In the genomic region with DNA sequence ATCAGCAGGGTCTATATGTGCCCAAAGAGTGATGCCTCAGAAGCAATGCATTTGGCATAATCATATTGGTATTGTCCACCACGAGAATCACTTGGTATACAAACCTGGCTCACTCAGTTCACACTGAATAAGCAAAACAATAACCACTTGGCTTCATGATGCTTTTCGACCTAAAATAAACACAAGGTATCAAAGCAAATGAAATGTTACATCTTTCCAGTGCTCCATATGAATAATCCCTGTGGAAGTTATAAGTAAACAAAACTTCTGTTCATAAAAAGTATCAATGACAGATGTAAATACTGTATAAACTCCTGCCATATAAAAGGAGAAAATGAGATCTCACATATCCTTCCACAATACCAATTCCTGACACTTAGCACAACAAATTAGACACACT, we compare ENCODE assay signal across 14 cellular contexts. TPM values are rescaled to one million over a fixed set of nuclear protein-coding genes. Genes with fewer than 3 reads are reported as not detected.
A peak's percentile ranks its signal among the peaks of the same experiment; 100 is the strongest.
DNase-seq lines count a peak whose midpoint lies in the region; ATAC-seq and TF ChIP-seq lines count a peak whose summit lies in the region.
"Had no signal": no experiment of that assay in that cellular context is flagged by ENCODE, and none has a peak within 500 bp of the region (broad histone marks: within the 10 kb centered on the region; RNA-seq: fewer than 3 reads in every experiment).

No MANE protein-coding gene starts in this region.

- H3K27me3 Mint-ChIP-seq in activated CD8-positive, alpha-beta T cell treated with anti-CD3 and anti-CD28 coated beads for 36 hours: peaks cover 2% of the 10 kb centered on the region
- no peaks in the 10 kb centered on the region for H3K27me3 Mint-ChIP-seq in activated CD8-positive, alpha-beta T cell treated with anti-CD3 and anti-CD28 coated beads, Interleukin-2, amount 10 ng/mL, durations not matched to agents 7 days and 5 days (ENCODE audit: low read depth)
- no peaks in the 10 kb centered on the region for H3K27me3 Mint-ChIP-seq in Calu3 (ENCODE audit: unreplicated experiment)
- H3K27me3 Mint-ChIP-seq in activated T-helper 2 cell treated with anti-CD3 and anti-CD28 coated beads, Interferon-gamma antibody, Interleukin-2, Interleukin-4, amounts not matched to agents 10 μg/mL and 5 μg/mL and 100 μg/mL, durations not matched to agents 14 hours and 24 hours and 36 hours (ENCODE audit: low read depth): peaks cover 2% of the 10 kb centered on the region

- peaks cover 4% of the 10 kb centered on the region for H3K9me3 Mint-ChIP-seq in activated CD8-positive, alpha-beta T cell treated with anti-CD3 and anti-CD28 coated beads for 36 hours
- H3K9me3 Mint-ChIP-seq in activated CD8-positive, alpha-beta T cell treated with anti-CD3 and anti-CD28 coated beads, Interleukin-2, amount 10 ng/mL, durations not matched to agents 7 days and 5 days (ENCODE audit: insufficient read depth): no peaks in the 10 kb centered on the region
- no peaks in the 10 kb centered on the region for H3K9me3 Mint-ChIP-seq in Calu3 (ENCODE audit: low read depth, unreplicated experiment)
- H3K9me3 Mint-ChIP-seq in activated T-helper 2 cell treated with anti-CD3 and anti-CD28 coated beads, Interferon-gamma antibody, Interleukin-2, Interleukin-4, amounts not matched to agents 10 μg/mL and 5 μg/mL and 100 μg/mL, durations not matched to agents 14 hours and 24 hours and 36 hours: no peaks in the 10 kb centered on the region
- H3K9me3 Mint-ChIP-seq: neural crest cell had no signal

- intact Hi-C loops in activated CD8-positive, alpha-beta T cell treated with anti-CD3 and anti-CD28 coated beads for 36 hours (cut with micrococcal nuclease): loop anchor here (2.0 to 5.0 kb wide), 2 partner anchors 19 to 245 kb away; partner anchors contain the start of gene DNAJC1
- intact Hi-C loops in Calu3 (cut with micrococcal nuclease; ENCODE audit: unreplicated experiment) (loop anchor here (2.0 to 10.0 kb wide), 4 partner anchors 17 to 737 kb away; partner anchors contain the start of gene DNAJC1), Right ventricle myocardium superior (cut with DNase I) (no loop called here)
- intact Hi-C loops in activated T-helper 2 cell treated with anti-CD3 and anti-CD28 coated beads, Interferon-gamma antibody, Interleukin-2, Interleukin-4, amounts not matched to agents 10 μg/mL and 5 μg/mL and 100 μg/mL, durations not matched to agents 14 hours and 24 hours and 36 hours (cut with micrococcal nuclease): loop anchor here (1.0 to 5.0 kb wide), 11 partner anchors 18 to 730 kb away; partner anchors contain the start of gene COMMD3

- no peaks in the 10 kb centered on the region for H3K27me3 ChIP-seq in foreskin keratinocyte

- H3K27ac Mint-ChIP-seq in activated CD8-positive, alpha-beta T cell treated with anti-CD3 and anti-CD28 coated beads for 36 hours: peak overlapping the region; percentile 97
- no peak overlapping the region for H3K27ac Mint-ChIP-seq in activated CD8-positive, alpha-beta T cell treated with anti-CD3 and anti-CD28 coated beads, Interleukin-2, amount 10 ng/mL, durations not matched to agents 7 days and 5 days
- peak overlapping the region; percentile 90 for H3K27ac Mint-ChIP-seq in Calu3 (ENCODE audit: unreplicated experiment)
- H3K27ac Mint-ChIP-seq in activated T-helper 2 cell treated with anti-CD3 and anti-CD28 coated beads, Interferon-gamma antibody, Interleukin-2, Interleukin-4, amounts not matched to agents 10 μg/mL and 5 μg/mL and 100 μg/mL, durations not matched to agents 14 hours and 24 hours and 36 hours: peak overlapping the region; percentile 97

- H3K4me1 ChIP-seq in foreskin keratinocyte: peaks cover 12% of the 10 kb centered on the region

- H3K4me3 Mint-ChIP-seq in activated CD8-positive, alpha-beta T cell treated with anti-CD3 and anti-CD28 coated beads for 36 hours: peak overlapping the region; percentile 63
- no peak overlapping the region for H3K4me3 Mint-ChIP-seq in activated CD8-positive, alpha-beta T cell treated with anti-CD3 and anti-CD28 coated beads, Interleukin-2, amount 10 ng/mL, durations not matched to agents 7 days and 5 days
- no peak overlapping the region for H3K4me3 Mint-ChIP-seq in Calu3 (ENCODE audit: low read depth, unreplicated experiment)
- H3K4me3 Mint-ChIP-seq in activated T-helper 2 cell treated with anti-CD3 and anti-CD28 coated beads, Interferon-gamma antibody, Interleukin-2, Interleukin-4, amounts not matched to agents 10 μg/mL and 5 μg/mL and 100 μg/mL, durations not matched to agents 14 hours and 24 hours and 36 hours (ENCODE audit: low read depth): no peak overlapping the region
- H3K4me3 Mint-ChIP-seq: neural crest cell had no signal

- no TSS peak for BruUV-seq in Calu3 (replicated peaks; lab: Mats Ljungman, UMichigan)

- no peak for DNase-seq in activated CD8-positive, alpha-beta T cell treated with anti-CD3 and anti-CD28 coated beads for 36 hours
- DNase-seq in activated CD8-positive, alpha-beta T cell treated with anti-CD3 and anti-CD28 coated beads, Interleukin-2, amount 10 ng/mL, durations not matched to agents 7 days and 5 days: no peak
- DNase-seq in Calu3: no peak
- DNase-seq in activated T-helper 2 cell treated with anti-CD3 and anti-CD28 coated beads, Interferon-gamma antibody, Interleukin-2, Interleukin-4, amounts not matched to agents 10 μg/mL and 5 μg/mL and 100 μg/mL, durations not matched to agents 14 hours and 24 hours and 36 hours (ENCODE audit: low spot score): no peak
- DNase-seq in foreskin keratinocyte: no peak
- DNase-seq in islet precursor cell: no peak
- no peak for DNase-seq in Right ventricle myocardium superior
- DNase-seq: KG1, NCI-H1105 treated with DMSO at 0.1 percent for 48 hours had no signal

- TF ChIP-seq CTCF in activated CD8-positive, alpha-beta T cell treated with anti-CD3 and anti-CD28 coated beads for 36 hours (IDR thresholded peaks at IDR 0.05): no peak
- no peak for TF ChIP-seq CTCF in Calu3 (IDR thresholded peaks at IDR 0.05; ENCODE audit: unreplicated experiment)
- no peak for TF ChIP-seq CTCF in foreskin keratinocyte (conservative IDR thresholded peaks at IDR 0.05)

- peak overlapping the region; percentile 86 for H3K27ac ChIP-seq in foreskin keratinocyte
- H3K27ac ChIP-seq: HL-60, VCaP had no signal

- POLR2A ChIA-PET in activated CD8-positive, alpha-beta T cell treated with anti-CD3 and anti-CD28 coated beads for 36 hours (lab: Charles Lee): interaction anchor here (1.1 kb wide), 1 partner anchor 19 kb away, joined by 3 read pairs; no protein-coding TSS in a partner anchor
- POLR2A ChIA-PET in activated CD8-positive, alpha-beta T cell treated with anti-CD3 and anti-CD28 coated beads, Interleukin-2, amount 10 ng/mL, durations not matched to agents 7 days and 5 days (lab: Charles Lee): no interaction called here

- no peak for ATAC-seq in activated CD8-positive, alpha-beta T cell treated with anti-CD3 and anti-CD28 coated beads for 36 hours
- ATAC-seq in activated CD8-positive, alpha-beta T cell treated with anti-CD3 and anti-CD28 coated beads, Interleukin-2, amount 10 ng/mL, durations not matched to agents 7 days and 5 days: no peak
- ATAC-seq in foreskin keratinocyte: no peak
- no peak for ATAC-seq in HG03378 (IDR thresholded peaks at IDR 0.05; ENCODE audit: unreplicated experiment)
- ATAC-seq in Right ventricle myocardium superior (ENCODE audit: poor library complexity): no peak

- CTCF ChIA-PET in activated CD8-positive, alpha-beta T cell treated with anti-CD3 and anti-CD28 coated beads for 36 hours (lab: Charles Lee): no interaction called here
- CTCF ChIA-PET in activated CD8-positive, alpha-beta T cell treated with anti-CD3 and anti-CD28 coated beads, Interleukin-2, amount 10 ng/mL, durations not matched to agents 7 days and 5 days (lab: Charles Lee): no interaction called here
- CTCF ChIA-PET in Calu3 (lab: Charles Lee): no interaction called here

- H3K4me1 Mint-ChIP-seq in activated CD8-positive, alpha-beta T cell treated with anti-CD3 and anti-CD28 coated beads for 36 hours (ENCODE audit: low read depth): peaks cover 47% of the 10 kb centered on the region
- peaks cover 37% of the 10 kb centered on the region for H3K4me1 Mint-ChIP-seq in activated CD8-positive, alpha-beta T cell treated with anti-CD3 and anti-CD28 coated beads, Interleukin-2, amount 10 ng/mL, durations not matched to agents 7 days and 5 days (ENCODE audit: low read depth)
- H3K4me1 Mint-ChIP-seq in Calu3 (ENCODE audit: low read depth, unreplicated experiment): peaks cover 23% of the 10 kb centered on the region
- peaks cover 46% of the 10 kb centered on the region for H3K4me1 Mint-ChIP-seq in activated T-helper 2 cell treated with anti-CD3 and anti-CD28 coated beads, Interferon-gamma antibody, Interleukin-2, Interleukin-4, amounts not matched to agents 10 μg/mL and 5 μg/mL and 100 μg/mL, durations not matched to agents 14 hours and 24 hours and 36 hours (ENCODE audit: low read depth)

- H3K36me3 Mint-ChIP-seq in activated CD8-positive, alpha-beta T cell treated with anti-CD3 and anti-CD28 coated beads for 36 hours (ENCODE audit: low read depth): peaks cover 6% of the 10 kb centered on the region
- peaks cover 4% of the 10 kb centered on the region for H3K36me3 Mint-ChIP-seq in activated CD8-positive, alpha-beta T cell treated with anti-CD3 and anti-CD28 coated beads, Interleukin-2, amount 10 ng/mL, durations not matched to agents 7 days and 5 days (ENCODE audit: low read depth)
- H3K36me3 Mint-ChIP-seq in Calu3 (ENCODE audit: insufficient read depth, unreplicated experiment): peaks cover 16% of the 10 kb centered on the region
- peaks cover 19% of the 10 kb centered on the region for H3K36me3 Mint-ChIP-seq in activated T-helper 2 cell treated with anti-CD3 and anti-CD28 coated beads, Interferon-gamma antibody, Interleukin-2, Interleukin-4, amounts not matched to agents 10 μg/mL and 5 μg/mL and 100 μg/mL, durations not matched to agents 14 hours and 24 hours and 36 hours (ENCODE audit: low read depth)

RNA-seq across cellular contexts. Expression of gene EBLN1, which starts 29.8 kb away (rescaled TPM):
- total RNA-seq in activated CD8-positive, alpha-beta T cell treated with anti-CD3 and anti-CD28 coated beads for 36 hours: not detected
- not detected for total RNA-seq in activated CD8-positive, alpha-beta T cell treated with anti-CD3 and anti-CD28 coated beads, Interleukin-2, amount 10 ng/mL, durations not matched to agents 7 days and 5 days
- not detected in 2 replicates for total RNA-seq in Calu3 (2022)
- total RNA-seq in activated T-helper 2 cell treated with anti-CD3 and anti-CD28 coated beads, Interferon-gamma antibody, Interleukin-2, Interleukin-4, amounts not matched to agents 10 μg/mL and 5 μg/mL and 100 μg/mL, durations not matched to agents 14 hours and 24 hours and 36 hours: not detected in 2 replicates
- total RNA-seq in foreskin keratinocyte: not detected in 2 replicates
- not detected in 2 replicates for polyA plus RNA-seq in foreskin keratinocyte
- total RNA-seq in Right ventricle myocardium superior: not detected
- total RNA-seq: lung microvascular endothelial cell, neural crest cell had no signal
